In the genomic region with DNA sequence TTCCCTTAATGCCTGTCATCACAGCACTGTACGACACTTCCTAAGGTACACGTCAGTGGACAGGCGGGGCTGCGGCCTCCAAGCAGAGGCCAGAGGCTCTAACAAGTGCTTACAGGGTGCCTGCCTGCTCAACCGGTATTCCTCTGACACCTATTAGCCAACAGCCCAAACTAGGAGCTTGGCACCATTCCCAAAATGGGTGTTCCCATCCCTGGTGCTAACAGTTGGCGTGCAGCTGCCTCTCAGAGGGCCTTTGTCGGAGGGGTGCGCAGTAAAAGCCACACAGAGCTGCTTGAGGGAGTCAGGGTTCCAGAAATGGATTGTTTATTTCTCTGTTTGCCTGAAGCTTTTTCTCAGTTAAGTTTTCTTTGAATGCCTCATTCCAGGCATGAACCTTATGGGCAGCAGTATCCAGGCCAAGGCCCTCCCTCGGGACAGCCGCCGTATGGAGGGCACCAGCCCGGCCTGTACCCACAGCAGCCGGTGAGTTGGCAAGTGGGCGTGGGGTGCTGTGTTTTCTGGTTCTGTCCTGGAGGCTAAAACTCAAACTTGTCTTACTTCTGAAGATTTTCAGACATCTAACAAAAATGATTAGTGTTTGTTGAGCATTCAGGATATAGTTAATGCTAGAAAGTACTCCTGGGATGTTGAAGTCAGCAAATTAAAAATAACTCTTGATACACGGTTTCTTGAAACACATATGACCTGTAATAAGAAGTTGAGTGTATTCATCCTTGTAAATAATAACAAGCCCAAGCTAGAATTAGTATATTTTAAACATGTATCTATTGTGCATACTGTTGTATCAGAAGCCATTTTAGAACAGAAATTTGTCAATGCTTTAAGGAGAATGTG, we compare ENCODE assay signal across 8 cellular contexts.
DNase-seq lines count a peak whose midpoint lies in the region; ATAC-seq, FAIRE-seq and TF ChIP-seq lines count a peak whose summit lies in the region.

No MANE protein-coding gene starts in this region.

- no peaks in the 10 kb centered on the region for H3K9me3 Mint-ChIP-seq in endothelial cell (ENCODE audit: unreplicated experiment)

- POLR2A ChIA-PET in A673 (lab: Charles Lee; ENCODE audit: low non-redundant PET) = no interaction called here

- H3K4me1 Mint-ChIP-seq in endothelial cell (ENCODE audit: unreplicated experiment) = no peaks in the 10 kb centered on the region

- H3K36me3 Mint-ChIP-seq in endothelial cell (ENCODE audit: low read depth, unreplicated experiment) = peaks cover 28% of the 10 kb centered on the region

- no peaks in the 10 kb centered on the region for H3K9me3 ChIP-seq in A673 (ENCODE audit: low read depth, low read length, poor library complexity, severe bottlenecking)
- no peaks in the 10 kb centered on the region for H3K9me3 ChIP-seq in lower lobe of right lung

- H3K27ac ChIP-seq in A673 (ENCODE audit: low read depth, low read length, poor library complexity, severe bottlenecking) = no peak overlapping the region
- peak overlapping the region; percentile 53 for H3K27ac ChIP-seq in lower lobe of right lung

- intact Hi-C loops in A673 (cut with micrococcal nuclease; ENCODE audit: unreplicated experiment) (no loop called here), lower lobe of right lung (cut with DNase I) (no loop called here)

- TF ChIP-seq POLR2A in H54 (IDR thresholded peaks at IDR 0.05; ENCODE audit: low read depth, low read length) = no peak

- H3K27me3 ChIP-seq in A673 (replicated peaks; ENCODE audit: insufficient read depth, low read depth, low read length, poor library complexity) = no peaks in the 10 kb centered on the region
- no peaks in the 10 kb centered on the region for H3K27me3 ChIP-seq in lower lobe of right lung (ENCODE audit: low read depth)

- no peak overlapping the region for H3K27ac Mint-ChIP-seq in endothelial cell (ENCODE audit: unreplicated experiment)

- CTCF ChIA-PET in A673 (lab: Charles Lee) = no interaction called here

- no peak for FAIRE-seq in H54 (lab: Jason Lieb, UNC)

- DNase-seq in A673 (ENCODE audit: low spot score) = peak; percentile 32
- peak; percentile 99 for DNase-seq in NCI-H2029 treated with DMSO at 0.1 percent for 48 hours (lab: John Stamatoyannopoulos, UW)
- DNase-seq in cardiac fibroblast (ENCODE audit: low read depth in 2 of 2) = peak; percentile 45 to 51
- peak; percentile 91 for DNase-seq in lower lobe of right lung
- DNase-seq in OCI-M2 (lab: John Stamatoyannopoulos, UW; ENCODE audit: unreplicated experiment) = no peak
- no peak for DNase-seq in AG08396 (ENCODE audit: low spot score)
- DNase-seq in H54 (ENCODE audit: insufficient read length, low spot score) = no peak
- no peak for DNase-seq in endothelial cell (ENCODE audit: low spot score)

- H3K4me1 ChIP-seq in A673 (ENCODE audit: insufficient read depth, low read length, poor library complexity, severe bottlenecking) (no peaks in the 10 kb centered on the region), lower lobe of right lung (peaks cover 16% of the 10 kb centered on the region)

- peak; percentile 97 to 98 for ATAC-seq in lower lobe of right lung

- H3K27me3 Mint-ChIP-seq in endothelial cell (ENCODE audit: unreplicated experiment) = peaks cover 2% of the 10 kb centered on the region

- H3K4me3 Mint-ChIP-seq in endothelial cell (ENCODE audit: unreplicated experiment) = no peak overlapping the region

- H3K4me3 ChIP-seq in A673 (ENCODE audit: low read depth, low read length, poor library complexity, severe bottlenecking) (no peak overlapping the region), cardiac fibroblast (replicated peaks in 1 of 2; ENCODE audit: low read depth in 2 of 2, low read length in 2 of 2) (no peak overlapping the region), lower lobe of right lung (no peak overlapping the region)

- no TSS peak for BruUV-seq in A673 (replicated peaks; lab: Mats Ljungman, UMichigan)

- TF ChIP-seq CTCF in A673 (conservative IDR thresholded peaks at IDR 0.05; ENCODE audit: low read depth, low read length) = no peak
- TF ChIP-seq CTCF in cardiac fibroblast (IDR thresholded peaks at IDR 0.05; ENCODE audit: low read depth, low read length) = no peak
- TF ChIP-seq CTCF in lower lobe of right lung (IDR thresholded peaks at IDR 0.05) = no peak
- TF ChIP-seq CTCF in endothelial cell (IDR thresholded peaks at IDR 0.05; ENCODE audit: unreplicated experiment) = no peak

- H3K36me3 ChIP-seq in A673 (ENCODE audit: insufficient read depth, low read length, poor library complexity, severe bottlenecking) = peaks cover 42% of the 10 kb centered on the region
- H3K36me3 ChIP-seq in lower lobe of right lung = peaks cover 92% of the 10 kb centered on the region

Comparison
In these comparisons a context has a peak if more than half of its experiments do, and no peak if none do; other contexts are left out.
1. DNase-seq: peak in A673 (single experiment), NCI-H2029 treated with DMSO at 0.1 percent for 48 hours (single experiment), cardiac fibroblast (2 of 2) and lower lobe of right lung (single experiment); none in OCI-M2 (single experiment), AG08396 (single experiment), H54 (single experiment) and endothelial cell (single experiment).